Comparison of ENCODE assay signal across 1 cellular context in the genomic region with DNA sequence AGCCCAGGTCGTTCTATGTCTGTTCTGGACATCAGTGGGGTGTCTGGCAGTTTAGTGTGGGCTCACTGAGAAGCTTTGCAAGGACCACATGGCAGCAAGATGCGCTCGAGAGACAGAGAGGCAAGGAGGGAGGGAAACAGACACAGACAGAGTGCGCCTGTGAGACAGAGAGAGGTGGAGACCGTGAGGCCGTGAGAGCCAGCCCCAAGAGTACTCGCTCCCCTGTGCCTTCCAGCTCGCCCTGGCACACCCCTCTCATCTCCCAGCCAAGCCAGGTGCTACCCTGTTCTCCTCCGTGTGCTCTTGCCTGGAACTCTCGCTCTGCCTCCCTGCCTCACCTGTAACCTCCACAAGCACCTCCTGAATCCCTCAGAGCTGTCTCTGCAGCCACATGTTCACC.
TF ChIP-seq lines count a peak whose summit lies in the region.

No MANE protein-coding gene starts in this region.

TF ChIP-seq in SK-N-SH, 30 proteins besides CTCF, POLR2A, EP300 and RAD21:
- TF ChIP-seq SIN3A (IDR thresholded peaks at IDR 0.05; ENCODE audit: borderline replicate concordance, low read depth, low read length) (no peak), TAF1 (IDR thresholded peaks at IDR 0.05; ENCODE audit: borderline replicate concordance, low read depth, low read length) (no peak), YY1 (IDR thresholded peaks at IDR 0.05; ENCODE audit: low read depth) (no peak), NRF1 (IDR thresholded peaks at IDR 0.05; ENCODE audit: low read depth, low read length) (no peak), GATA2 (CRISPR knock-in tag; IDR thresholded peaks at IDR 0.05) (no peak)
- TF ChIP-seq, protein P1, sequence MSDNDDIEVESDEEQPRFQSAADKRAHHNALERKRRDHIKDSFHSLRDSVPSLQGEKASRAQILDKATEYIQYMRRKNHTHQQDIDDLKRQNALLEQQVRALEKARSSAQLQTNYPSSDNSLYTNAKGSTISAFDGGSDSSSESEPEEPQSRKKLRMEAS (IDR thresholded peaks at IDR 0.05; ENCODE audit: low read depth): no peak
- TF ChIP-seq, protein P2, sequence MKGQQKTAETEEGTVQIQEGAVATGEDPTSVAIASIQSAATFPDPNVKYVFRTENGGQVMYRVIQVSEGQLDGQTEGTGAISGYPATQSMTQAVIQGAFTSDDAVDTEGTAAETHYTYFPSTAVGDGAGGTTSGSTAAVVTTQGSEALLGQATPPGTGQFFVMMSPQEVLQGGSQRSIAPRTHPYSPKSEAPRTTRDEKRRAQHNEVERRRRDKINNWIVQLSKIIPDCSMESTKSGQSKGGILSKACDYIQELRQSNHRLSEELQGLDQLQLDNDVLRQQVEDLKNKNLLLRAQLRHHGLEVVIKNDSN (IDR thresholded peaks at IDR 0.05; ENCODE audit: borderline replicate concordance, low read depth): no peak
TF ChIP-seq in SK-N-SH: peak in this region for 0.
